12 cellular contexts compared by ENCODE assay signal in the genomic region with DNA sequence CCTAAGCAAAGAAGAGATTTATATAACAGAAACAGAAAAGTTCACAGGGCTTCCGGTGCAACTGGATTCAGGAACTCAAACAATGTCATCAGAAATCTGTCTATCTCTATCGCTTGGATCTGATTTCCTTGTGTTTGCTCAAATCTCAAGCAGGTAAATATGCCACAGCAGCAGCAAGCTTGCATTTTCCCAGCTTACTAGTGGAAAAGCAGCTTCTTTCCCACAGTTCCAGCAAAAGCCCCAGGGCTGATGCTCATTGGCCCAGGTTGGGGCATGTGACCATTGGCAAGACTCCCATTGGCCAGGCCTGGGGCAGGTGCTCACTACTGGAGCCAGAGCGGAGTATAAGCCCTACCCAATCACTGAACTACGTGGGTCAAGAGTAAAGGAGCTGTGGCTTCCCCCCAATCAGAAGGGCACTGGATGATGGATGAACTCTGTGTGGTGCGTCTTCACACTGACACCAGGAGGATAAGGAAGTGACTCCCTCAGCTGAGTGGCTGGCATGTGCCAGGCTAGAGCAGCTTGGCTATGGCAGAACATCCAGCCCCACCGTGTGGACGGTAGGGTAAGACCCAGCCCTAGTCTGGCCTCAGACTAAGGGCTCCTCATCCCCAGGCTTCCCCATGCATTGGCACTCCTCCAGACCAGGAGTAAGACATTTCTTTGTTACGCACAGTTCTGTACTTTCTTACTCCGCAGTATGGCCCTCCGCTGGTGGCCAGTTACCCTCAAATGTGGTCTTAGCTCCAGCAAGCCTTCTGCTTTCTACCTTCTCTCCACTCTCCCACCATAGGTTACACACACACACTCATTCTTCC. TPM values are rescaled to one million over a fixed set of nuclear protein-coding genes. Genes with fewer than 3 reads are reported as not detected.
A peak's percentile ranks its signal among the peaks of the same experiment; 100 is the strongest.
DNase-seq lines count a peak whose midpoint lies in the region; TF ChIP-seq lines count a peak whose summit lies in the region.
"Had no signal": no experiment of that assay in that cellular context is flagged by ENCODE, and none has a peak within 500 bp of the region (broad histone marks: within the 10 kb centered on the region; RNA-seq: fewer than 3 reads in every experiment).

No MANE protein-coding gene starts in this region.

- no peaks in the 10 kb centered on the region for H4K20me1 ChIP-seq in mammary epithelial cell (ENCODE audit: insufficient read depth, low read length)

- peak; percentile 8; the same call in 1 of the 2 replicates for TF ChIP-seq CTCF in 22Rv1 (IDR thresholded peaks at IDR 0.05)
- TF ChIP-seq CTCF in mammary epithelial cell (conservative IDR thresholded peaks at IDR 0.05 in 1 of 2, IDR thresholded peaks at IDR 0.05 in 1 of 2; ENCODE audit: extremely low read depth in 1 of 2, insufficient read depth in 1 of 2, low read depth in 1 of 2, low read length in 2 of 2): no peak

- dilution Hi-C loops in mammary epithelial cell (cut with HindIII; ENCODE audit: low sequenced_read_pairs): loop anchor here (5.0 kb wide), 1 partner anchor 47 kb away; no protein-coding TSS in a partner anchor

- no peak overlapping the region for H3K4me2 ChIP-seq in mammary epithelial cell (ENCODE audit: insufficient read depth, low read depth, low read length)
- H3K4me2 ChIP-seq: KMS-11 had no signal

- no peaks in the 10 kb centered on the region for H3K36me3 Mint-ChIP-seq in activated T-helper 1 cell treated with anti-CD3 and anti-CD28 coated beads, Interleukin-12 subunit alpha, Interleukin-12 subunit beta, Interleukin-2, Interleukin-4 antibody, amounts not matched to agents 30 ng/mL and 10 ng/mL and 1 ng/mL, durations not matched to agents 14 hours and 24 hours and 36 hours (ENCODE audit: low read depth)

- H2AFZ ChIP-seq in mammary epithelial cell (ENCODE audit: low read depth, low read length): peak overlapping the region; percentile 52

- H3K36me3 ChIP-seq in mammary epithelial cell (ENCODE audit: insufficient read depth, low read length) (no peaks in the 10 kb centered on the region), muscle layer of duodenum (ENCODE audit: control insufficient read depth in 1 of 2, insufficient read depth in 2 of 2, low read length in 2 of 2) (no peaks in the 10 kb centered on the region)
- H3K36me3 ChIP-seq: neutrophil had no signal

- no TSS peak for BruUV-seq in mammary epithelial cell (replicated peaks; lab: Mats Ljungman, UMichigan)

- peaks cover 15% of the 10 kb centered on the region for H3K27me3 Mint-ChIP-seq in activated T-helper 1 cell treated with anti-CD3 and anti-CD28 coated beads, Interleukin-12 subunit alpha, Interleukin-12 subunit beta, Interleukin-2, Interleukin-4 antibody, amounts not matched to agents 30 ng/mL and 10 ng/mL and 1 ng/mL, durations not matched to agents 14 hours and 24 hours and 36 hours (ENCODE audit: insufficient read depth)

- intact Hi-C loops in mammary epithelial cell (cut with micrococcal nuclease): no loop called here
- intact Hi-C loops in activated T-helper 1 cell treated with anti-CD3 and anti-CD28 coated beads, Interleukin-12 subunit alpha, Interleukin-12 subunit beta, Interleukin-2, Interleukin-4 antibody, amounts not matched to agents 30 ng/mL and 10 ng/mL and 1 ng/mL, durations not matched to agents 14 hours and 24 hours and 36 hours (cut with micrococcal nuclease): no loop called here

- DNase-seq in HT-29 (ENCODE audit: low spot score) (peak; percentile 71), mammary epithelial cell (no peak), NCI-H1436 treated with DMSO at 0.1 percent for 48 hours (lab: John Stamatoyannopoulos, UW) (no peak), NCI-H2029 treated with DMSO at 0.1 percent for 48 hours (lab: John Stamatoyannopoulos, UW) (no peak), HK-2 (ENCODE audit: unreplicated experiment) (no peak)
- DNase-seq in activated T-helper 1 cell treated with anti-CD3 and anti-CD28 coated beads, Interleukin-12 subunit alpha, Interleukin-12 subunit beta, Interleukin-2, Interleukin-4 antibody, amounts not matched to agents 30 ng/mL and 10 ng/mL and 1 ng/mL, durations not matched to agents 14 hours and 24 hours and 36 hours (ENCODE audit: low spot score): no peak
- DNase-seq: kidney, NCI-H2171 treated with DMSO at 0.1 percent for 48 hours had no signal

- no peak overlapping the region for H3K4me3 Mint-ChIP-seq in activated T-helper 1 cell treated with anti-CD3 and anti-CD28 coated beads, Interleukin-12 subunit alpha, Interleukin-12 subunit beta, Interleukin-2, Interleukin-4 antibody, amounts not matched to agents 30 ng/mL and 10 ng/mL and 1 ng/mL, durations not matched to agents 14 hours and 24 hours and 36 hours

- H3K27ac Mint-ChIP-seq in activated T-helper 1 cell treated with anti-CD3 and anti-CD28 coated beads, Interleukin-12 subunit alpha, Interleukin-12 subunit beta, Interleukin-2, Interleukin-4 antibody, amounts not matched to agents 30 ng/mL and 10 ng/mL and 1 ng/mL, durations not matched to agents 14 hours and 24 hours and 36 hours: no peak overlapping the region

- no peaks in the 10 kb centered on the region for H3K9me3 ChIP-seq in mammary epithelial cell (replicated peaks; ENCODE audit: insufficient read depth, low read length)
- no peaks in the 10 kb centered on the region for H3K9me3 ChIP-seq in muscle layer of duodenum (ENCODE audit: control insufficient read depth in 1 of 2, low read length in 2 of 2)
- H3K9me3 ChIP-seq: neutrophil had no signal

- in situ Hi-C loops in mammary epithelial cell (cut with MboI; ENCODE audit: low sequenced_read_pairs in 2 of 2): no loop called here

- H3K4me1 Mint-ChIP-seq in activated T-helper 1 cell treated with anti-CD3 and anti-CD28 coated beads, Interleukin-12 subunit alpha, Interleukin-12 subunit beta, Interleukin-2, Interleukin-4 antibody, amounts not matched to agents 30 ng/mL and 10 ng/mL and 1 ng/mL, durations not matched to agents 14 hours and 24 hours and 36 hours (ENCODE audit: low read depth): no peaks in the 10 kb centered on the region

- no peaks in the 10 kb centered on the region for H3K79me2 ChIP-seq in mammary epithelial cell (ENCODE audit: insufficient read depth, low read length)

- CTCF ChIA-PET in mammary epithelial cell (lab: Charles Lee; ENCODE audit: low non-redundant PET): interaction anchor here (0.7 kb wide), 1 partner anchor 58 kb away, joined by 6 read pairs; no protein-coding TSS in a partner anchor

- H3K27ac ChIP-seq in 22Rv1 (peak overlapping the region; percentile 89), mammary epithelial cell (ENCODE audit: insufficient read depth, low read depth, low read length) (no peak overlapping the region), muscle layer of duodenum (ENCODE audit: low read length) (peak overlapping the region; percentile 9)
- H3K27ac ChIP-seq: KMS-11, neutrophil had no signal

- H3K9me3 Mint-ChIP-seq in activated T-helper 1 cell treated with anti-CD3 and anti-CD28 coated beads, Interleukin-12 subunit alpha, Interleukin-12 subunit beta, Interleukin-2, Interleukin-4 antibody, amounts not matched to agents 30 ng/mL and 10 ng/mL and 1 ng/mL, durations not matched to agents 14 hours and 24 hours and 36 hours: no peaks in the 10 kb centered on the region

- H3K4me3 ChIP-seq in mammary epithelial cell (replicated peaks in 1 of 3; ENCODE audit: insufficient read depth in 1 of 3, low read depth in 2 of 3, low read length in 3 of 3): no peak overlapping the region
- no peak overlapping the region for H3K4me3 ChIP-seq in muscle layer of duodenum (ENCODE audit: low read depth in 1 of 2, low read length in 2 of 2)

- H3K27me3 ChIP-seq in mammary epithelial cell (ENCODE audit: insufficient read depth, low read length) (no peaks in the 10 kb centered on the region), muscle layer of duodenum (ENCODE audit: low read depth, low read length) (no peaks in the 10 kb centered on the region)

- H3K9ac ChIP-seq in mammary epithelial cell (ENCODE audit: insufficient read depth, low read length): no peak overlapping the region
- H3K9ac ChIP-seq: KMS-11 had no signal

- H3K4me1 ChIP-seq in mammary epithelial cell (ENCODE audit: insufficient read depth, low read length) (peaks cover 15% of the 10 kb centered on the region), muscle layer of duodenum (ENCODE audit: control insufficient read depth in 1 of 2, insufficient read depth in 2 of 2, low read length in 2 of 2) (peaks cover 0 to 6% of the 10 kb centered on the region in 2 donors)

- 98% methylated on average over 8 of the region's 10 CpGs for WGBS in mammary epithelial cell (ENCODE audit: low coverage, missing lambda C conversion rate)

RNA-seq across cellular contexts. Expression of gene VIPR1, which starts 13.1 kb away (rescaled TPM):
- total RNA-seq in HT-29 (2014; rRNA removed; shearing (Covaris generic)): 60.4 and 74.4 TPM in 2 replicates
- total RNA-seq in mammary epithelial cell: 10 to 100 TPM in 1 of 2 donors, 1 to 10 TPM in 1; 4.7 to 21.3 TPM
- polyA plus RNA-seq in mammary epithelial cell: 0.77 TPM
- 12.5 TPM for polyA minus RNA-seq in mammary epithelial cell
- total RNA-seq in activated T-helper 1 cell treated with anti-CD3 and anti-CD28 coated beads, Interleukin-12 subunit alpha, Interleukin-12 subunit beta, Interleukin-2, Interleukin-4 antibody, amounts not matched to agents 30 ng/mL and 10 ng/mL and 1 ng/mL, durations not matched to agents 14 hours and 24 hours and 36 hours: 0.69 and 0.88 TPM in 2 replicates
